ENCODE assay signal across 21 cellular contexts in genomic region chrX:150889131-150889530, GRCh38.
"Had no signal": no experiment of that assay in that cellular context is flagged by ENCODE, and none has a peak within 500 bp of the region (broad histone marks: within the 10 kb centered on the region; RNA-seq: fewer than 3 reads in every experiment).

No MANE protein-coding gene starts in this region.

- H3K36me3 ChIP-seq: adrenal gland, SJSA1 had no signal

- H3K9me3 Mint-ChIP-seq: activated CD8-positive, alpha-beta T cell treated with anti-CD3 and anti-CD28 coated beads for 36 hours; activated naive CD8-positive, alpha-beta T cell treated with anti-CD3 and anti-CD28 coated beads, Interleukin-2, amount 10 ng/mL, durations not matched to agents 7 days and 5 days; activated T-cell treated with anti-CD3 and anti-CD28 coated beads, Interleukin-2, amount 50 U/mL, for 72 hours; activated T-helper 2 cell treated with anti-CD3 and anti-CD28 coated beads, Interferon-gamma antibody, Interleukin-2, Interleukin-4, amounts not matched to agents 10 μg/mL and 5 μg/mL and 100 μg/mL, durations not matched to agents 14 hours and 24 hours and 36 hours; T-helper 1 cell treated with Interleukin-12 subunit alpha and Interleukin-12 subunit beta and Interleukin-4 antibody, amounts not matched to agents 30 μg/mL and 1 μg/mL, for 36 hours had no signal

- H3K27ac ChIP-seq: adrenal gland, KMS-11, SJSA1 had no signal

- H3K27me3 ChIP-seq: adrenal gland, SJSA1 had no signal

- H3K27me3 Mint-ChIP-seq: activated CD8-positive, alpha-beta T cell treated with anti-CD3 and anti-CD28 coated beads for 36 hours; activated naive CD8-positive, alpha-beta T cell treated with anti-CD3 and anti-CD28 coated beads, Interleukin-2, amount 10 ng/mL, durations not matched to agents 7 days and 5 days had no signal

- H3K27ac Mint-ChIP-seq: activated CD8-positive, alpha-beta T cell treated with anti-CD3 and anti-CD28 coated beads for 36 hours; activated naive CD8-positive, alpha-beta T cell treated with anti-CD3 and anti-CD28 coated beads, Interleukin-2, amount 10 ng/mL, durations not matched to agents 7 days and 5 days; activated T-cell treated with anti-CD3 and anti-CD28 coated beads, Interleukin-2, amount 50 U/mL, for 72 hours; activated T-helper 2 cell treated with anti-CD3 and anti-CD28 coated beads, Interferon-gamma antibody, Interleukin-2, Interleukin-4, amounts not matched to agents 10 μg/mL and 5 μg/mL and 100 μg/mL, durations not matched to agents 14 hours and 24 hours and 36 hours; T-helper 1 cell treated with Interleukin-12 subunit alpha and Interleukin-12 subunit beta and Interleukin-4 antibody, amounts not matched to agents 30 μg/mL and 1 μg/mL, for 36 hours had no signal

- H3K4me1 ChIP-seq: adrenal gland, SJSA1 had no signal

- H3K9me3 ChIP-seq: adrenal gland, SJSA1 had no signal

- DNase-seq: activated CD4-positive, alpha-beta T cell treated with anti-CD3 and anti-CD28 coated beads for 4 hours; activated CD8-positive, alpha-beta memory T cell treated with anti-CD3 and anti-CD28 coated beads, Interleukin-2, amount 50 U/mL, for 4 hours; activated CD8-positive, alpha-beta T cell treated with anti-CD3 and anti-CD28 coated beads for 36 hours; activated naive CD4-positive, alpha-beta T cell treated with anti-CD3 and anti-CD28 coated beads, Interleukin-2, amount 50 U/mL, for 16 hours; activated naive CD8-positive, alpha-beta T cell treated with anti-CD3 and anti-CD28 coated beads, Interleukin-2, amount 10 ng/mL, durations not matched to agents 7 days and 5 days; activated T-cell treated with anti-CD3 and anti-CD28 coated beads, Interleukin-2, amount 50 U/mL, for 72 hours; adrenal gland; NCI-H1092; NCI-H1417 treated with DMSO at 0.1 percent for 48 hours; NCI-H1694; NCI-H2029; NCI-H2107; NCI-H2171 treated with DMSO at 0.1 percent for 48 hours; NCI-H226; NCI-H526 treated with DMSO at 0.1 percent for 48 hours; NCI-H82; SHP77 had no signal

- H3K4me3 Mint-ChIP-seq: activated CD8-positive, alpha-beta T cell treated with anti-CD3 and anti-CD28 coated beads for 36 hours; activated naive CD8-positive, alpha-beta T cell treated with anti-CD3 and anti-CD28 coated beads, Interleukin-2, amount 10 ng/mL, durations not matched to agents 7 days and 5 days; activated T-cell treated with anti-CD3 and anti-CD28 coated beads, Interleukin-2, amount 50 U/mL, for 72 hours; T-helper 1 cell treated with Interleukin-12 subunit alpha and Interleukin-12 subunit beta and Interleukin-4 antibody, amounts not matched to agents 30 μg/mL and 1 μg/mL, for 36 hours had no signal

- H3K4me3 ChIP-seq: adrenal gland, SJSA1 had no signal
